ENCODE assay signal across 10 cellular contexts in the genomic region with DNA sequence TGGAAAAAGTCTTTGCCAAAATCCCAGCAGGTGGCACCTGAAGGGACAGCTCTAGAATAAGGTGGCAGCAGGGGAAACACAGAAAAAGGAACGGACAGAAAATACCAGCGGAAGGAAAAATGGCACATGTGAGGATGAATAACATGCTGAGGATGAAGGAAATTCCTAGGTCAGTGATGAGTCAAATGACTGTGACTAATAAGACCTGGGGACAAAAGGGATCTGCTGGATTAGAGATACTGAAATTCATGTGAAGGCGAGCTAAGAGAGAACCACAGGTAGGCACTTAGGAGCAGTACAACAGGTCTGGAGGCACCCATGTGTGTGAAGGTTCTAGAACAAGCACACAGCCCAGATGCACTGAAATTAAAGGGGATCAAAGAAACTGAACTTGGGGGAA.
A peak's percentile ranks its signal among the peaks of the same experiment; 100 is the strongest.
DNase-seq lines count a peak whose midpoint lies in the region; ATAC-seq and TF ChIP-seq lines count a peak whose summit lies in the region.
"Had no signal": no experiment of that assay in that cellular context is flagged by ENCODE, and none has a peak within 500 bp of the region (broad histone marks: within the 10 kb centered on the region; RNA-seq: fewer than 3 reads in every experiment).

No MANE protein-coding gene starts in this region.

- TF ChIP-seq POLR2A in vagina (IDR thresholded peaks at IDR 0.05): no peak

- H3K27me3 Mint-ChIP-seq in activated naive CD4-positive, alpha-beta T cell treated with anti-CD3 and anti-CD28 coated beads, Interleukin-2, amount 50 U/mL, for 24 hours: no peaks in the 10 kb centered on the region

- H3K4me1 Mint-ChIP-seq in activated naive CD4-positive, alpha-beta T cell treated with anti-CD3 and anti-CD28 coated beads, Interleukin-2, amount 50 U/mL, for 24 hours: peaks cover 98% of the 10 kb centered on the region

- H3K9me2 ChIP-seq in MM.1S (replicated peaks; ENCODE audit: insufficient read depth, low read length): no peaks in the 10 kb centered on the region

- H3K79me2 ChIP-seq in MM.1S (ENCODE audit: low read length): no peaks in the 10 kb centered on the region

- intact Hi-C loops in left lung (cut with DNase I) (no loop called here), vagina (cut with DNase I) (no loop called here)

- H3K4me2 ChIP-seq in MM.1S (ENCODE audit: low read depth, low read length): no peak overlapping the region

- H3K4me1 ChIP-seq in left lung (peaks cover 36 to 52% of the 10 kb centered on the region in 2 donors), vagina (peaks cover 55% of the 10 kb centered on the region), MM.1S (ENCODE audit: low read length) (no peaks in the 10 kb centered on the region)

- H3K27ac ChIP-seq in left lung: peak overlapping the region; percentile 67 to 80
- H3K27ac ChIP-seq in vagina: peak overlapping the region; percentile 34
- no peak overlapping the region for H3K27ac ChIP-seq in MM.1S (ENCODE audit: low read length)

- no peak for ATAC-seq in left lung

- H3K9ac ChIP-seq in MM.1S (ENCODE audit: low read length): no peak overlapping the region

- H3K27me3 ChIP-seq in left lung (no peaks in the 10 kb centered on the region), vagina (no peaks in the 10 kb centered on the region), MM.1S (replicated peaks; ENCODE audit: insufficient read depth, low read length) (no peaks in the 10 kb centered on the region)

- TF ChIP-seq CTCF in left lung (IDR thresholded peaks at IDR 0.05): no peak
- TF ChIP-seq CTCF in vagina (IDR thresholded peaks at IDR 0.05): no peak
- no peak for TF ChIP-seq CTCF in MM.1S (IDR thresholded peaks at IDR 0.05; ENCODE audit: low read length)

- H3K9me3 Mint-ChIP-seq in activated naive CD4-positive, alpha-beta T cell treated with anti-CD3 and anti-CD28 coated beads, Interleukin-2, amount 50 U/mL, for 24 hours: no peaks in the 10 kb centered on the region

- H4K20me1 ChIP-seq in MM.1S (ENCODE audit: insufficient read depth, low read length): no peaks in the 10 kb centered on the region

- no peaks in the 10 kb centered on the region for H3K9me3 ChIP-seq in left lung
- no peaks in the 10 kb centered on the region for H3K9me3 ChIP-seq in vagina
- no peaks in the 10 kb centered on the region for H3K9me3 ChIP-seq in MM.1S (replicated peaks; ENCODE audit: insufficient read depth, low read length)

- peak overlapping the region; percentile 76 for H3K4me3 Mint-ChIP-seq in activated naive CD4-positive, alpha-beta T cell treated with anti-CD3 and anti-CD28 coated beads, Interleukin-2, amount 50 U/mL, for 24 hours

- no peak overlapping the region for H3K4me3 ChIP-seq in left lung
- H3K4me3 ChIP-seq in vagina: no peak overlapping the region
- H3K4me3 ChIP-seq in MM.1S (ENCODE audit: low read length): no peak overlapping the region

- H3K27ac Mint-ChIP-seq in activated naive CD4-positive, alpha-beta T cell treated with anti-CD3 and anti-CD28 coated beads, Interleukin-2, amount 50 U/mL, for 24 hours: peak overlapping the region; percentile 98

- no peak overlapping the region for H2AFZ ChIP-seq in MM.1S (ENCODE audit: low read length)

- H3F3A ChIP-seq in MM.1S (ENCODE audit: insufficient read depth, low read length): no peaks in the 10 kb centered on the region

- DNase-seq in activated naive CD4-positive, alpha-beta T cell treated with anti-CD3 and anti-CD28 coated beads, Interleukin-2, amount 50 U/mL, for 16 hours: no peak
- DNase-seq in amniotic epithelial cell (ENCODE audit: low read depth): peak; percentile 62
- no peak for DNase-seq in left lung
- no peak for DNase-seq in vagina (ENCODE audit: extremely low spot score in 2 of 2)
- DNase-seq in SK-N-DZ (ENCODE audit: low spot score): no peak
- no peak for DNase-seq in MM.1S
- no peak for DNase-seq in stimulated activated CD4-positive, alpha-beta T cell treated with anti-CD3 and anti-CD28 coated beads, Interleukin-12 subunit alpha, Interleukin-12 subunit beta, amount 100 ng/mL, for 4 hours
- DNase-seq: C1 segment of cervical spinal cord, T-helper 9 cell had no signal

- peaks cover 63% of the 10 kb centered on the region for H3K36me3 Mint-ChIP-seq in activated naive CD4-positive, alpha-beta T cell treated with anti-CD3 and anti-CD28 coated beads, Interleukin-2, amount 50 U/mL, for 24 hours

- H3K36me3 ChIP-seq in left lung (no peaks in the 10 kb centered on the region), vagina (no peaks in the 10 kb centered on the region), MM.1S (replicated peaks; ENCODE audit: insufficient read depth, low read length) (no peaks in the 10 kb centered on the region)
